16 cellular contexts compared by ENCODE assay signal in genomic region chr5:38426493-38426892, GRCh38.
A peak's percentile ranks its signal among the peaks of the same experiment; 100 is the strongest.
DNase-seq lines count a peak whose midpoint lies in the region; ATAC-seq, FAIRE-seq and TF ChIP-seq lines count a peak whose summit lies in the region.
"Had no signal": no experiment of that assay in that cellular context is flagged by ENCODE, and none has a peak within 500 bp of the region (broad histone marks: within the 10 kb centered on the region; RNA-seq: fewer than 3 reads in every experiment).

No MANE protein-coding gene starts in this region.

- H3K9ac ChIP-seq in astrocyte (ENCODE audit: low read length): no peak overlapping the region
- H3K9ac ChIP-seq: KMS-11 had no signal

- H3K79me2 ChIP-seq in astrocyte (ENCODE audit: insufficient read depth, low read length): no peaks in the 10 kb centered on the region

- H3K27ac Mint-ChIP-seq in astrocyte (ENCODE audit: unreplicated experiment): peak overlapping the region; percentile 88
- H3K27ac Mint-ChIP-seq: activated T-helper 2 cell treated with anti-CD3 and anti-CD28 coated beads, Interferon-gamma antibody, Interleukin-2, Interleukin-4, amounts not matched to agents 10 μg/mL and 5 μg/mL and 100 μg/mL, durations not matched to agents 14 hours and 24 hours and 36 hours had no signal

- H3K4me1 ChIP-seq in A673 (ENCODE audit: insufficient read depth, low read length, poor library complexity, severe bottlenecking) (peaks cover 7% of the 10 kb centered on the region), astrocyte (ENCODE audit: insufficient read depth, low read length) (peaks cover 17% of the 10 kb centered on the region)

- BruUV-seq in A673 (replicated peaks; lab: Mats Ljungman, UMichigan): no TSS peak

- no peaks in the 10 kb centered on the region for H3K9me3 Mint-ChIP-seq in astrocyte (ENCODE audit: unreplicated experiment)
- H3K9me3 Mint-ChIP-seq: activated T-helper 2 cell treated with anti-CD3 and anti-CD28 coated beads, Interferon-gamma antibody, Interleukin-2, Interleukin-4, amounts not matched to agents 10 μg/mL and 5 μg/mL and 100 μg/mL, durations not matched to agents 14 hours and 24 hours and 36 hours had no signal

- H3K27me3 ChIP-seq in A673 (replicated peaks; ENCODE audit: insufficient read depth, low read depth, low read length, poor library complexity) (no peaks in the 10 kb centered on the region), astrocyte (ENCODE audit: insufficient read depth, low read length) (no peaks in the 10 kb centered on the region)

- no peak overlapping the region for H3K27ac ChIP-seq in A673 (ENCODE audit: low read depth, low read length, poor library complexity, severe bottlenecking)
- H3K27ac ChIP-seq in astrocyte (ENCODE audit: low read depth, low read length): no peak overlapping the region
- H3K27ac ChIP-seq: coronary artery, KMS-11, SK-N-MC had no signal

- TF ChIP-seq CTCF in A673 (conservative IDR thresholded peaks at IDR 0.05; ENCODE audit: low read depth, low read length) (no peak), astrocyte (IDR thresholded peaks at IDR 0.05; ENCODE audit: insufficient read depth, low read depth, low read length) (no peak)

- no peak overlapping the region for H3K4me2 ChIP-seq in astrocyte (ENCODE audit: low read length)
- H3K4me2 ChIP-seq: KMS-11 had no signal

- H3K4me1 Mint-ChIP-seq in astrocyte (ENCODE audit: low read depth, unreplicated experiment): peaks cover 37% of the 10 kb centered on the region

- peak; percentile 19 for DNase-seq in A673 (ENCODE audit: low spot score)
- peak; percentile 29 for DNase-seq in HT1080 (ENCODE audit: low read depth)
- DNase-seq in astrocyte (ENCODE audit: low read depth): peak; percentile 28
- peak; percentile 71 for DNase-seq in iris pigment epithelial cell (ENCODE audit: low read depth)
- DNase-seq in NOMO-1 (lab: John Stamatoyannopoulos, UW; ENCODE audit: unreplicated experiment in 2 of 2): no peak
- DNase-seq in HK-2 (ENCODE audit: unreplicated experiment): no peak
- DNase-seq: NCI-H446, OCI-M1, posterior cingulate gyrus had no signal

- CTCF ChIA-PET in A673 (lab: Charles Lee): interaction anchor here (1.2 to 1.5 kb wide), 2 partner anchors 15 to 384 kb away, joined by 4 read pairs; no protein-coding TSS in a partner anchor

- H3K36me3 ChIP-seq in A673 (ENCODE audit: insufficient read depth, low read length, poor library complexity, severe bottlenecking): no peaks in the 10 kb centered on the region
- H3K36me3 ChIP-seq in astrocyte (ENCODE audit: insufficient read depth, low read length): no peaks in the 10 kb centered on the region

- H3K36me3 Mint-ChIP-seq in astrocyte (ENCODE audit: low read depth, unreplicated experiment): no peaks in the 10 kb centered on the region

- H3K4me3 ChIP-seq in A673 (ENCODE audit: low read depth, low read length, poor library complexity, severe bottlenecking) (no peak overlapping the region), astrocyte (ENCODE audit: insufficient read depth, low read depth, low read length) (no peak overlapping the region)
- H3K4me3 ChIP-seq: coronary artery, SK-N-MC had no signal

- peaks cover 5% of the 10 kb centered on the region for H3K27me3 Mint-ChIP-seq in astrocyte (ENCODE audit: low read depth, unreplicated experiment)

- no peak for FAIRE-seq in astrocyte (lab: Jason Lieb, UNC)
- FAIRE-seq: G401.6 had no signal

- intact Hi-C loops in A673 (cut with micrococcal nuclease; ENCODE audit: unreplicated experiment): no loop called here

- H4K20me1 ChIP-seq in astrocyte (ENCODE audit: insufficient read depth, low read length): no peaks in the 10 kb centered on the region

- POLR2A ChIA-PET in A673 (lab: Charles Lee; ENCODE audit: low non-redundant PET): no interaction called here

- no peak for ATAC-seq in HG02678 (IDR thresholded peaks at IDR 0.05; ENCODE audit: unreplicated experiment)
- ATAC-seq in GM18909 (IDR thresholded peaks at IDR 0.05; ENCODE audit: poor library complexity, unreplicated experiment): no peak

- H3K4me3 Mint-ChIP-seq in astrocyte (ENCODE audit: unreplicated experiment): no peak overlapping the region

- H3K9me3 ChIP-seq in A673 (ENCODE audit: low read depth, low read length, poor library complexity, severe bottlenecking) (no peaks in the 10 kb centered on the region), astrocyte (ENCODE audit: insufficient read depth, low read depth, low read length) (no peaks in the 10 kb centered on the region)

- peak overlapping the region; percentile 24 for H2AFZ ChIP-seq in astrocyte (ENCODE audit: low read depth, low read length)

Comparison
In these comparisons a context has a peak if more than half of its experiments do, and no peak if none do; other contexts are left out.
1. DNase-seq: peak in A673 (single experiment), HT1080 (single experiment), astrocyte (single experiment) and iris pigment epithelial cell (single experiment); none in NOMO-1 (0 of 2) and HK-2 (single experiment).